In the genomic region with DNA sequence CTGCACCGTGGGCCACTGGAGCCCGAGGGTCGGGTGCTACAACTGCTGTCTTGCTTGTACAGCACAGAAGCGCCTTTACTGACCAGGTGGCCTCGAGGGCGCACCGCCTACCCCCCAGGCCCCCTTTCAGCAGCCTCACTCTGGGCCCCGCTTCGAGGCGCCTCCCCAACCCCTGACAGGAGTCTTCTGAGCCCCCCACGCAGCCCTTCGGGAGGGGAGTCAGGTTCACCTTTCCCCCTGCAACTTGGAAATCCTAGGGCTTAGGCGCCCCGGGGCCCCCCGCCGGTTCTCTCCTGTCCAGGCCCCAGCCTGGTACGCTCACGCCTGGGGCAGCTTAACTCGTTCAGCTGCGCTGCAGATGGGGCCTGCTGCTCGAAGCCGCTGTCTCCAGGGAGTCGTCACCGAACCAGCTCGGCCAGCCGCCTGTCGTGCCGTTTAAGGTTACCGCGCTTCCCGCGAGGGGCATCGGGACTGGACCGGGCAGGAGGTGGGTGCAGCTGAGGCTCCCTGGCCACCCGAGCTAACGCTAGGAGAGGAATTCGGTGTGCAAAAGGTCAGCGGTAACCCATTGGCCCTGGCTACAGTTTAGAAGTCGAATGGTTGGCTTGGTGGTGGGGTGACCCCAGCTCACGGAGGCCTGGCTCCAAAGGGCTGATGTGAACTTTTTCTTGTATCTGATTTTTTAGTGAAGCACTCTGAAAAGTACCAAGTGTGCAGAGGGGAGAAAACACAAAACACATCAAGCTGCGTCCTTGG, we compare ENCODE assay signal across 14 cellular contexts. TPM values are rescaled to one million over a fixed set of nuclear protein-coding genes. Genes with fewer than 3 reads are reported as not detected.
DNase-seq lines count a peak whose midpoint lies in the region; ATAC-seq and TF ChIP-seq lines count a peak whose summit lies in the region.
"Had no signal": no experiment of that assay in that cellular context is flagged by ENCODE, and none has a peak within 500 bp of the region (broad histone marks: within the 10 kb centered on the region; RNA-seq: fewer than 3 reads in every experiment).

No MANE protein-coding gene starts in this region.

- ATAC-seq in activated T-cell treated with anti-CD3 and anti-CD28 coated beads, Interleukin-2, amount 50 U/mL, for 4 hours = no peak
- no peak for ATAC-seq in right lobe of liver
- ATAC-seq in stimulated activated naive B cell treated with anti-CD40 and anti-IgM and Interleukin-4, amounts not matched to agents 10 μg/mL and 1 μg/mL and 100 μg/mL, for 72 hours (replicated peaks) = no peak
- no peak for ATAC-seq in HG03159 (IDR thresholded peaks at IDR 0.05; ENCODE audit: unreplicated experiment)
- no peak for ATAC-seq in GM21717 (IDR thresholded peaks at IDR 0.05; ENCODE audit: unreplicated experiment)

- peak overlapping the region; percentile 98 for H3K27ac ChIP-seq in WERI-Rb-1
- peak overlapping the region in 1 of 3 donors; percentile 86 for H3K27ac ChIP-seq in right lobe of liver

- no peaks in the 10 kb centered on the region for H3K36me3 Mint-ChIP-seq in activated T-cell treated with anti-CD3 and anti-CD28 coated beads, Interleukin-2, amount 50 U/mL, for 4 hours (ENCODE audit: insufficient read depth)
- no peaks in the 10 kb centered on the region for H3K36me3 Mint-ChIP-seq in stimulated activated naive B cell treated with anti-CD40 and anti-IgM and Interleukin-4, amounts not matched to agents 10 μg/mL and 1 μg/mL and 100 μg/mL, for 72 hours

- H3K4me3 ChIP-seq in WERI-Rb-1 (ENCODE audit: low read depth, low read length) (peak overlapping the region; percentile 64), right lobe of liver (no peak overlapping the region)
- H3K4me3 ChIP-seq: MG63 had no signal

- H3K9me3 Mint-ChIP-seq in activated T-cell treated with anti-CD3 and anti-CD28 coated beads, Interleukin-2, amount 50 U/mL, for 4 hours = no peaks in the 10 kb centered on the region
- H3K9me3 Mint-ChIP-seq in stimulated activated naive B cell treated with anti-CD40 and anti-IgM and Interleukin-4, amounts not matched to agents 10 μg/mL and 1 μg/mL and 100 μg/mL, for 72 hours = no peaks in the 10 kb centered on the region

- intact Hi-C loops in right lobe of liver (cut with DNase I) = loop anchor here in 1 of 2 donors (5.0 to 10.0 kb wide), 2 partner anchors 52 to 144 kb away; no protein-coding TSS in a partner anchor

- TF ChIP-seq CTCF in WERI-Rb-1 (IDR thresholded peaks at IDR 0.05; ENCODE audit: low read depth, low read length) = no peak
- TF ChIP-seq CTCF in right lobe of liver (IDR thresholded peaks at IDR 0.05) = no peak

- no peak for DNase-seq in activated T-cell treated with anti-CD3 and anti-CD28 coated beads, Interleukin-2, amount 50 U/mL, for 4 hours
- DNase-seq in activated T-cell treated with anti-CD3 and anti-CD28 coated beads, Interleukin-2, amount 50 U/mL, for 1 hour = no peak
- DNase-seq in WERI-Rb-1 (peak; percentile 65), right lobe of liver (peak in 2 of 3 donors; percentile 35 to 61), GM03348 (ENCODE audit: low spot score) (no peak)
- no peak for DNase-seq in stimulated activated naive B cell treated with anti-CD40 and anti-IgM and Interleukin-4, amounts not matched to agents 10 μg/mL and 1 μg/mL and 100 μg/mL, for 72 hours
- DNase-seq: foreskin melanocyte; MG63; NCI-H2171 treated with DMSO at 0.1 percent for 48 hours; RPMI8226; stimulated activated CD4-positive, alpha-beta T cell treated with anti-CD3 and anti-CD28 coated beads, Interleukin-2, amount 100 ng/mL, for 24 hours; stimulated activated naive CD4-positive, alpha-beta T cell treated with Interleukin-2 at 50 U/mL for 16 hours had no signal

- peak overlapping the region; percentile 53 for H3K27ac Mint-ChIP-seq in stimulated activated naive B cell treated with anti-CD40 and anti-IgM and Interleukin-4, amounts not matched to agents 10 μg/mL and 1 μg/mL and 100 μg/mL, for 72 hours

- H3K4me1 ChIP-seq in right lobe of liver = peaks cover 0 to 12% (median 3%) of the 10 kb centered on the region in 4 donors

- H3K4me3 Mint-ChIP-seq in activated T-cell treated with anti-CD3 and anti-CD28 coated beads, Interleukin-2, amount 50 U/mL, for 4 hours = peak overlapping the region; percentile 47
- H3K4me3 Mint-ChIP-seq in stimulated activated naive B cell treated with anti-CD40 and anti-IgM and Interleukin-4, amounts not matched to agents 10 μg/mL and 1 μg/mL and 100 μg/mL, for 72 hours = peak overlapping the region in 1 of 2 donors; percentile 14

- H3K27me3 ChIP-seq in WERI-Rb-1 (ENCODE audit: insufficient read depth, low read depth, severe bottlenecking) (peaks cover 56% of the 10 kb centered on the region), right lobe of liver (no peaks in the 10 kb centered on the region)
- H3K27me3 ChIP-seq: MG63 had no signal

- 39% methylated on average over 9 of the region's 41 CpGs for WGBS in right lobe of liver (ENCODE audit: insufficient coverage, low coverage, low lambda C conversion rate, missing lambda C conversion rate)

- H3K4me1 Mint-ChIP-seq in activated T-cell treated with anti-CD3 and anti-CD28 coated beads, Interleukin-2, amount 50 U/mL, for 4 hours (ENCODE audit: low read depth) = peaks cover 14% of the 10 kb centered on the region
- H3K4me1 Mint-ChIP-seq in stimulated activated naive B cell treated with anti-CD40 and anti-IgM and Interleukin-4, amounts not matched to agents 10 μg/mL and 1 μg/mL and 100 μg/mL, for 72 hours = peaks cover 9 to 34% of the 10 kb centered on the region in 2 donors

- H3K9me3 ChIP-seq in WERI-Rb-1 (ENCODE audit: severe bottlenecking) = peaks cover 7% of the 10 kb centered on the region
- no peaks in the 10 kb centered on the region for H3K9me3 ChIP-seq in right lobe of liver
- H3K9me3 ChIP-seq: MG63 had no signal

- TF ChIP-seq POLR2A in right lobe of liver (IDR thresholded peaks at IDR 0.05) = no peak

- H3K27me3 Mint-ChIP-seq in activated T-cell treated with anti-CD3 and anti-CD28 coated beads, Interleukin-2, amount 50 U/mL, for 4 hours (ENCODE audit: low read depth) = no peaks in the 10 kb centered on the region
- peaks cover 0 to 13% of the 10 kb centered on the region in 2 donors for H3K27me3 Mint-ChIP-seq in stimulated activated naive B cell treated with anti-CD40 and anti-IgM and Interleukin-4, amounts not matched to agents 10 μg/mL and 1 μg/mL and 100 μg/mL, for 72 hours

- H3K36me3 ChIP-seq in WERI-Rb-1 = no peaks in the 10 kb centered on the region
- no peaks in the 10 kb centered on the region for H3K36me3 ChIP-seq in right lobe of liver
- H3K36me3 ChIP-seq: MG63 had no signal

RNA-seq across cellular contexts. Expression of gene BCOR, which starts 58.9 kb away (rescaled TPM):
- 10 to 100 TPM; 53.4 to 58.5 (median 54.5) TPM for total RNA-seq in activated T-cell treated with anti-CD3 and anti-CD28 coated beads, Interleukin-2, amount 50 U/mL, for 4 hours
- total RNA-seq in right lobe of liver = 10 to 100 TPM in 4 of 6 experiments, 1 to 10 TPM in 2; 9.4 to 16.6 (median 12.0) TPM

Comparison
In these comparisons a context has a peak if more than half of its experiments do, and no peak if none do; other contexts are left out.
1. DNase-seq: peak in WERI-Rb-1 (single experiment) and right lobe of liver (2 of 3); none in activated T-cell treated with anti-CD3 and anti-CD28 coated beads, Interleukin-2, amount 50 U/mL, for 4 hours (single experiment), activated T-cell treated with anti-CD3 and anti-CD28 coated beads, Interleukin-2, amount 50 U/mL, for 1 hour (single experiment), stimulated activated naive B cell treated with anti-CD40 and anti-IgM and Interleukin-4, amounts not matched to agents 10 μg/mL and 1 μg/mL and 100 μg/mL, for 72 hours (single experiment) and GM03348 (single experiment).